ENCODE assay signal across 9 cellular contexts in the genomic region with DNA sequence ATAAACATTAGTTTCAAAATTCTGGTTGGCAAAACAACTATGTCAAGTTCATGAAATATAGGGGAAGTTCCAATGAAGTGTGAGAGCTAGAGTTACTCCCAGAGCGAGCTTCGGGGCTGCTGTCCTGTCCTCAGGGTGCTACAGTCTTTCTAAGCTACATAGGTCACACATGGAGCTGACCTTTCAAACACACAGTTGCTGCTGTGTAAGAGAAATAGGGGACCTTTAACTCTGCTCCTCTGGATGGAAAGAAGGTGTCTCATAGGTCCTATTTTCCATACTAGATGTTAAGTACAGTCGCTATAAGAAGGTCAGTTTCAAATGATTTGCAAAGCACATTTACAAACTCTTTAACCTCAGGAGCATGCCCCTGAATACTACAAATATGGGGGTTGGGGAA. TPM values are rescaled to one million over a fixed set of nuclear protein-coding genes. Genes with fewer than 3 reads are reported as not detected.
"Had no signal": no experiment of that assay in that cellular context is flagged by ENCODE, and none has a peak within 500 bp of the region (broad histone marks: within the 10 kb centered on the region; RNA-seq: fewer than 3 reads in every experiment).

No MANE protein-coding gene starts in this region.

- H3K4me3 ChIP-seq: GM12878 had no signal

- ATAC-seq: GM12878 had no signal

- FAIRE-seq: G401.6, GM12878, GM12891, GM12892, GM18507, GM19239 had no signal

- DNase-seq: GDM1, GF-D8 had no signal

RNA-seq across cellular contexts. Expression of a gene that starts 6.3 kb away (rescaled TPM):
- total RNA-seq: G401, GM12878 had no signal
- polyA plus RNA-seq: GM12878 had no signal

RNA-seq across cellular contexts. Expression of a gene that starts 38.4 kb away (rescaled TPM):
- total RNA-seq: G401, GM12878 had no signal
